Comparison of ENCODE assay signal across 21 cellular contexts in genomic region chr7:116449441-116449840, GRCh38. TPM values are rescaled to one million over a fixed set of nuclear protein-coding genes. Genes with fewer than 3 reads are reported as not detected.
DNase-seq lines count a peak whose midpoint lies in the region; ATAC-seq and TF ChIP-seq lines count a peak whose summit lies in the region.
"Had no signal": no experiment of that assay in that cellular context is flagged by ENCODE, and none has a peak within 500 bp of the region (broad histone marks: within the 10 kb centered on the region; RNA-seq: fewer than 3 reads in every experiment).

No MANE protein-coding gene starts in this region.

- ATAC-seq in Right ventricle myocardium superior (ENCODE audit: poor library complexity) = peak; percentile 46
- ATAC-seq in Right ventricle myocardium inferior = no peak

- H3K4me3 ChIP-seq in adipocyte (ENCODE audit: low read length) (no peak overlapping the region), right atrium auricular region (no peak overlapping the region), brain microvascular endothelial cell (ENCODE audit: low read depth, low read length) (no peak overlapping the region)
- H3K4me3 ChIP-seq: GM23248, SJSA1 had no signal

- peak overlapping the region; percentile 25 for H3K9ac ChIP-seq in adipocyte (ENCODE audit: low read length)
- H3K9ac ChIP-seq: GM23248 had no signal

- H3K27me3 ChIP-seq in adipocyte (replicated peaks; ENCODE audit: control insufficient read depth, insufficient read depth, low read length) (no peaks in the 10 kb centered on the region), right atrium auricular region (no peaks in the 10 kb centered on the region), brain microvascular endothelial cell (replicated peaks) (no peaks in the 10 kb centered on the region)
- H3K27me3 ChIP-seq: SJSA1 had no signal

- in situ Hi-C loops in brain microvascular endothelial cell (cut with HindIII; ENCODE audit: low pct_ligation_motif_present, low sequenced_read_pairs) = no loop called here

- TF ChIP-seq CTCF in right atrium auricular region (IDR thresholded peaks at IDR 0.05) (no peak), brain microvascular endothelial cell (IDR thresholded peaks at IDR 0.05; ENCODE audit: low read depth, low read length, missing control alignments) (no peak)

- intact Hi-C loops in Right ventricle myocardium superior (cut with DNase I) = loop anchor here (10.0 kb wide), 2 partner anchors 45 to 175 kb away; partner anchors contain the start of gene CAV2
- intact Hi-C loops in Right ventricle myocardium inferior (cut with DNase I) = loop anchor here (2.0 to 5.0 kb wide), 2 partner anchors 75 to 177 kb away; partner anchors contain the start of gene CAV1

- H3K27ac ChIP-seq in right atrium auricular region = peak overlapping the region; percentile 0 to 77
- H3K27ac ChIP-seq in brain microvascular endothelial cell = no peak overlapping the region
- H3K27ac ChIP-seq: 22Rv1, GM23248, SJSA1 had no signal

- H3K9me3 ChIP-seq in adipocyte (ENCODE audit: control insufficient read depth, low read length) (no peaks in the 10 kb centered on the region), right atrium auricular region (no peaks in the 10 kb centered on the region)
- H3K9me3 ChIP-seq: SJSA1 had no signal

- H3K36me3 ChIP-seq in adipocyte (ENCODE audit: control insufficient read depth, insufficient read depth, low read length, severe bottlenecking) (no peaks in the 10 kb centered on the region), right atrium auricular region (no peaks in the 10 kb centered on the region), brain microvascular endothelial cell (replicated peaks) (no peaks in the 10 kb centered on the region)
- H3K36me3 ChIP-seq: SJSA1 had no signal

- DNase-seq in Right ventricle myocardium superior (no peak), Right ventricle myocardium inferior (ENCODE audit: missing footprints) (no peak), adipocyte (ENCODE audit: low read depth) (no peak), right atrium auricular region (ENCODE audit: low spot score) (no peak), NCI-H774 (lab: John Stamatoyannopoulos, UW) (no peak), NAMALWA (ENCODE audit: low spot score) (no peak), NCI-H1694 (lab: John Stamatoyannopoulos, UW) (no peak), brain microvascular endothelial cell (no peak)
- DNase-seq: COR-L47, DMS 273 treated with DMSO at 0.1 percent for 48 hours, GM23248, HCEC 1CT, Karpas-422, NCI-H1048, NCI-H146, NCI-H2081 treated with DMSO at 0.1 percent for 48 hours, NCI-H446 treated with DMSO at 0.1 percent for 48 hours, RPMI8226 had no signal

- peaks cover 37% of the 10 kb centered on the region for H3K4me1 ChIP-seq in adipocyte (ENCODE audit: control insufficient read depth, insufficient read depth, low read length)
- H3K4me1 ChIP-seq in right atrium auricular region = peaks cover 0 to 19% of the 10 kb centered on the region in 2 donors

RNA-seq across cellular contexts. Expression of gene CAV2, which starts 50.1 kb away (rescaled TPM):
- total RNA-seq in Right ventricle myocardium superior = 183 TPM
- 239 TPM for total RNA-seq in Right ventricle myocardium inferior
- total RNA-seq in right atrium auricular region = 100 to 1,000 TPM; 180 to 278 TPM
- total RNA-seq: B cell had no signal
